In the genomic region with DNA sequence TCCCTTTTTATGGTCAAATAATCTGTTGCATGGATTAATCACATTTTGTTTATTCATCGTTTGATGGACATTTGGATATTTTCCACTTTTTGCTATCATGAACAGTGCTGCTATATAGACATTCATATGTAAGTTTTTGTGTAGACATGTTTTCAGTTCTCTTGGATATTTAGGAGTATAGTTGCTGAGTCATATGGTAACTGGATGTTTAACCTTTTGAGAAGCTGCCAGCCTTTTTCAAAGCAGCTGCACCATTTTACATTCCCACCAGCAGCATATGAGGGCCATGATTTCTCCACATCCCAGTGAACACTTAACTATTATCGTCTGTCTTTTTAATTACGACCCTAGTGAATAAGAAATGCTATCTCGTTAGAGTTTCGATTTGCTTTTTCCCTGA, we compare ENCODE assay signal across 1 cellular context.
TF ChIP-seq lines count a peak whose summit lies in the region.

No MANE protein-coding gene starts in this region.

TF ChIP-seq in IMR-90, 13 proteins besides CTCF, POLR2A, EP300 and RAD21:
- TF ChIP-seq BHLHE40 (IDR thresholded peaks at IDR 0.05; ENCODE audit: low read depth, low read length) (no peak), RFX5 (IDR thresholded peaks at IDR 0.05; ENCODE audit: low read depth, low read length) (no peak), NFE2L2 (IDR thresholded peaks at IDR 0.05; ENCODE audit: low read depth, low read length) (peak; percentile 81)
